2 cellular contexts compared by ENCODE assay signal in the genomic region with DNA sequence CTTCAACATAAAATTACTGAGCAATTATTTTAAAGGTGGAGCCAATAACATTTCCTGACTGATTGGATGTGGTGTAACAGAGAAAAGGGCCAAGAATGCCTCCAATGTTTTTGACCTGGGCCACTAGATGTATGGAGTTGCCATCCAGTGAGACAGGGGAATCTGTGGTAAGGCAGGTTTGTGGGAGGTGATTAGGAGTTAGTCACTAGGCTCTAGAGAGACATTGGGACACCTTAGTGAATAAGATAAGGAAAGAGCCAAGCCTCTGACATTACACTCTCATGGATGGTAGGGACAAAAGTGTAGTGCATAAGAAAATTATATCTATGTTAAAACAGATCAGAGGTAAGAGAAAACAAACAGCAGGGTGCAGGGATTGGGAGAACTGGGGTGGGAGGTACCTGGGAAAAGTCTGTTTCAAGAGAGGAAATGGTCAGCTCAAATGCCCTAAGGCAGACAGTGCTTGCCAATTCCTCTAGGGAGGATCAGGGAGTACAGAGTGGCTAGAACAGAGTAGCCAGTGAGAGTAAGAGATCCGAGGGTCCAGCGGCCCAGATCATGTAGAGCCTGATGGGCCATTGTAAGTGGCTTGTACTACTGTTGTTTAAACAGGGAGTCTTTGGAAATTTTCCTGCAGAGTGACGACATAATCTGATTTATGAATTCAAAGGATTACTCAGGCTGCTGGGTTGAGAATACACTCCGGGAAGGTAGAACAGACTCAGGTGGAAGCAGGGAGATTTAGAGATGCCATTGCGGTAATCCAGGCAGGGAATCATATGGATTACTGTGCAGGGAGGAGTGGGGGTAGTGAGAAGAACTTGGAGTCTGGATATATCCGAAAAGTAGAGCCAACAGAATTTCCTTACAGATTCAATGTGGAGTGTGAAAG.
TF ChIP-seq lines count a peak whose summit lies in the region.

No MANE protein-coding gene starts in this region.

TF ChIP-seq in GM23338, 12 proteins besides CTCF, POLR2A, EP300 and RAD21 (continues in another document):
- no peak for TF ChIP-seq ZNF114 (CRISPR knock-in tag; IDR thresholded peaks at IDR 0.05)
- no peak for TF ChIP-seq POLR2AphosphoS5 (IDR thresholded peaks at IDR 0.05; ENCODE audit: low read depth)
- TF ChIP-seq, protein P1, sequence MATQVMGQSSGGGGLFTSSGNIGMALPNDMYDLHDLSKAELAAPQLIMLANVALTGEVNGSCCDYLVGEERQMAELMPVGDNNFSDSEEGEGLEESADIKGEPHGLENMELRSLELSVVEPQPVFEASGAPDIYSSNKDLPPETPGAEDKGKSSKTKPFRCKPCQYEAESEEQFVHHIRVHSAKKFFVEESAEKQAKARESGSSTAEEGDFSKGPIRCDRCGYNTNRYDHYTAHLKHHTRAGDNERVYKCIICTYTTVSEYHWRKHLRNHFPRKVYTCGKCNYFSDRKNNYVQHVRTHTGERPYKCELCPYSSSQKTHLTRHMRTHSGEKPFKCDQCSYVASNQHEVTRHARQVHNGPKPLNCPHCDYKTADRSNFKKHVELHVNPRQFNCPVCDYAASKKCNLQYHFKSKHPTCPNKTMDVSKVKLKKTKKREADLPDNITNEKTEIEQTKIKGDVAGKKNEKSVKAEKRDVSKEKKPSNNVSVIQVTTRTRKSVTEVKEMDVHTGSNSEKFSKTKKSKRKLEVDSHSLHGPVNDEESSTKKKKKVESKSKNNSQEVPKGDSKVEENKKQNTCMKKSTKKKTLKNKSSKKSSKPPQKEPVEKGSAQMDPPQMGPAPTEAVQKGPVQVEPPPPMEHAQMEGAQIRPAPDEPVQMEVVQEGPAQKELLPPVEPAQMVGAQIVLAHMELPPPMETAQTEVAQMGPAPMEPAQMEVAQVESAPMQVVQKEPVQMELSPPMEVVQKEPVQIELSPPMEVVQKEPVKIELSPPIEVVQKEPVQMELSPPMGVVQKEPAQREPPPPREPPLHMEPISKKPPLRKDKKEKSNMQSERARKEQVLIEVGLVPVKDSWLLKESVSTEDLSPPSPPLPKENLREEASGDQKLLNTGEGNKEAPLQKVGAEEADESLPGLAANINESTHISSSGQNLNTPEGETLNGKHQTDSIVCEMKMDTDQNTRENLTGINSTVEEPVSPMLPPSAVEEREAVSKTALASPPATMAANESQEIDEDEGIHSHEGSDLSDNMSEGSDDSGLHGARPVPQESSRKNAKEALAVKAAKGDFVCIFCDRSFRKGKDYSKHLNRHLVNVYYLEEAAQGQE (IDR thresholded peaks at IDR 0.05; ENCODE audit: unreplicated experiment), result no peak
- no peak for TF ChIP-seq STAT1 (IDR thresholded peaks at IDR 0.05; ENCODE audit: unreplicated experiment)
- no peak for TF ChIP-seq JUNB (IDR thresholded peaks at IDR 0.05; ENCODE audit: unreplicated experiment)
- TF ChIP-seq, protein P2, sequence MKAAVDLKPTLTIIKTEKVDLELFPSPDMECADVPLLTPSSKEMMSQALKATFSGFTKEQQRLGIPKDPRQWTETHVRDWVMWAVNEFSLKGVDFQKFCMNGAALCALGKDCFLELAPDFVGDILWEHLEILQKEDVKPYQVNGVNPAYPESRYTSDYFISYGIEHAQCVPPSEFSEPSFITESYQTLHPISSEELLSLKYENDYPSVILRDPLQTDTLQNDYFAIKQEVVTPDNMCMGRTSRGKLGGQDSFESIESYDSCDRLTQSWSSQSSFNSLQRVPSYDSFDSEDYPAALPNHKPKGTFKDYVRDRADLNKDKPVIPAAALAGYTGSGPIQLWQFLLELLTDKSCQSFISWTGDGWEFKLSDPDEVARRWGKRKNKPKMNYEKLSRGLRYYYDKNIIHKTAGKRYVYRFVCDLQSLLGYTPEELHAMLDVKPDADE (IDR thresholded peaks at IDR 0.05), result no peak
- TF ChIP-seq NANOG (IDR thresholded peaks at IDR 0.05; ENCODE audit: borderline replicate concordance), result no peak
- no peak for TF ChIP-seq EZH2 (IDR thresholded peaks at IDR 0.05; ENCODE audit: low read depth, unreplicated experiment)

TF ChIP-seq in K562, 482 proteins besides CTCF, POLR2A, EP300 and RAD21:
- TF ChIP-seq ZNF140 (CRISPR knock-in tag; IDR thresholded peaks at IDR 0.05), result no peak
- TF ChIP-seq CBFA2T3 (IDR thresholded peaks at IDR 0.05), result 0 out of 2 replicates have a peak, but pooled peaks have one; percentile 8
